Comparison of ENCODE assay signal across 25 cellular contexts in the genomic region with DNA sequence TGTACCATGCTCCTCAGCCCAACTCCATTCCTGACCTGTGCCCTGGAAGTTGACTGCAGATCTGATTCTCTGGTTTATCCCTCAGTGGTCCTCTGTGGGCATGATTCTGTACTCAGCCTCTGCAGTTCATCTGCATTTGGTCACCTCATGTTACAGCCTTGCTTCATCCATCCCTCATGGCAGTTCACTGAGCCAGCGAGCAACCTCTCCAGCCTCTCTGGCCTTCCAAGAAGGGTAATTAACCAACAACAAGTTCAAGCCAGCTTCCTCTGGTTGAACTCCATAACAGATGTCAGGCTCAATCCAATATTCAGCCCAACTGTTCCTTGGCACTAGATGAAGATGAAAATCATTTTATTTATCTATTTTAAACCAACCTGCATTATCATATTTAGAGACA.
"Had no signal": no experiment of that assay in that cellular context is flagged by ENCODE, and none has a peak within 500 bp of the region (broad histone marks: within the 10 kb centered on the region; RNA-seq: fewer than 3 reads in every experiment).

No MANE protein-coding gene starts in this region.

- H3K4me3 ChIP-seq: coronary artery, dorsolateral prefrontal cortex, gastroesophageal sphincter, ovary, right lobe of liver, skin epidermis, thoracic aorta, uterus had no signal

- H3K27me3 ChIP-seq: brain microvascular endothelial cell, dorsolateral prefrontal cortex, gastroesophageal sphincter, neutrophil, ovary, right lobe of liver, uterus had no signal

- H3K4me1 ChIP-seq: right lobe of liver had no signal

- H3K9me3 ChIP-seq: gastroesophageal sphincter, neutrophil, ovary, right lobe of liver, thoracic aorta, uterus had no signal

- ATAC-seq: gastroesophageal sphincter; right lobe of liver; stimulated activated effector memory CD8-positive, alpha-beta T cell treated with anti-CD3 and anti-CD28 coated beads, Interleukin-12 subunit alpha, Interleukin-12 subunit beta, amount 100 ng/mL, for 72 hours had no signal

- H3K27ac ChIP-seq: brain microvascular endothelial cell, coronary artery, dorsolateral prefrontal cortex, gastroesophageal sphincter, neutrophil, ovary, right lobe of liver, skin epidermis, thoracic aorta, uterus had no signal

- DNase-seq: activated CD4-positive, alpha-beta memory T cell treated with anti-CD3 and anti-CD28 coated beads for 36 hours; activated CD4-positive, alpha-beta T cell treated with anti-CD3 and anti-CD28 coated beads, Interleukin-2, amount 10 ng/mL, durations not matched to agents 24 days and 14 days; activated CD4-positive, CD25-positive, alpha-beta regulatory T cell treated with anti-CD3 and anti-CD28 coated beads, Interleukin-2, amount 50 U/mL, for 72 hours; activated CD8-positive, alpha-beta memory T cell treated with anti-CD3 and anti-CD28 coated beads, Interleukin-2, amount 50 U/mL, for 4 hours; activated effector memory CD4-positive, alpha-beta T cell treated with anti-CD3 and anti-CD28 coated beads, Interleukin-2, amount 50 U/mL, for 16 hours; activated naive CD4-positive, alpha-beta T cell treated with anti-CD3 and anti-CD28 coated beads for 36 hours; activated naive CD8-positive, alpha-beta T cell treated with anti-CD3 and anti-CD28 coated beads, Interleukin-2, amount 10 ng/mL, durations not matched to agents 7 days and 5 days; activated T-cell treated with anti-CD3 and anti-CD28 coated beads, Interleukin-2, amount 50 U/mL, for 1 hour; brain microvascular endothelial cell; dorsolateral prefrontal cortex; effector memory CD4-positive, alpha-beta T cell; hypothalamus; immature natural killer cell; naive B cell; nephron progenitor cell; ovary; right lobe of liver; stimulated activated CD4-positive, alpha-beta T cell treated with anti-CD3 and anti-CD28 coated beads, Interleukin-4, amount 100 ng/mL, for 24 hours; uterus had no signal

- H3K36me3 ChIP-seq: brain microvascular endothelial cell, gastroesophageal sphincter, neutrophil, ovary, right lobe of liver, thoracic aorta, uterus had no signal
